In the genomic region with DNA sequence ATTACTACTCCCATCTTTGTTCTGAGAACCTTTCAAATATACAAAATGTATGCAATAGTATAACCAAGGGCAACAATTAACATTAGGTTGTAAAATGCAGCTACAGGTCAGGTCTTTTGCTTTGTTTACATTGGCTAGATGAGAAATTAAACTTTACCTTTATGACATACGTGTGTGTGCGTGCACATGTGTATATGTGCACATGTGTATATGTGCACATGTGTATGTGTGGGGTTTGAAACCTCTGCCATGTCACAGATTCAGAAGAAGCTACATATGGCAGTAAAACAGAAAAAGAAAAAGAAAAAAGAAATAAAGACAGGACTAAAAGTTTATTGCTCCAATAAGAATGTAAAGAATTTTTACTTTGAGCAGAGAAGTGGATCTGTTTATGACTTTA, we compare ENCODE assay signal across 39 cellular contexts.
"Had no signal": no experiment of that assay in that cellular context is flagged by ENCODE, and none has a peak within 500 bp of the region (broad histone marks: within the 10 kb centered on the region; RNA-seq: fewer than 3 reads in every experiment).

No MANE protein-coding gene starts in this region.

- ATAC-seq: activated naive CD4-positive, alpha-beta T cell treated with anti-CD3 and anti-CD28 coated beads, Interleukin-2, amount 50 U/mL, for 72 hours; activated naive CD8-positive, alpha-beta T cell treated with anti-CD3 and anti-CD28 coated beads, Interleukin-2, amount 50 U/mL, for 24 hours; activated T-cell treated with anti-CD3 and anti-CD28 coated beads, Interleukin-2, amount 50 U/mL, for 4 hours; activated T-cell treated with anti-CD3 and anti-CD28 coated beads, Interleukin-2, amount 50 U/mL, for 72 hours; activated T-helper 17 cell treated with anti-CD3 and anti-CD28 coated beads, Interleukin-2, amount 50 U/mL, for 72 hours; body of pancreas had no signal

- H3K9me3 ChIP-seq: adrenal gland, ascending aorta, body of pancreas had no signal

- H3K27ac Mint-ChIP-seq: activated naive CD4-positive, alpha-beta T cell treated with anti-CD3 and anti-CD28 coated beads for 36 hours; activated naive CD4-positive, alpha-beta T cell treated with anti-CD3 and anti-CD28 coated beads, Interleukin-2, amount 50 U/mL, for 24 hours; activated naive CD4-positive, alpha-beta T cell treated with anti-CD3 and anti-CD28 coated beads, Interleukin-2, amount 50 U/mL, for 72 hours; activated naive CD8-positive, alpha-beta T cell; activated naive CD8-positive, alpha-beta T cell treated with anti-CD3 and anti-CD28 coated beads for 36 hours; activated naive CD8-positive, alpha-beta T cell treated with anti-CD3 and anti-CD28 coated beads, Interleukin-2, amount 10 ng/mL, durations not matched to agents 7 days and 5 days; activated naive CD8-positive, alpha-beta T cell treated with anti-CD3 and anti-CD28 coated beads, Interleukin-2, amount 50 U/mL, for 24 hours; activated T-cell treated with anti-CD3 and anti-CD28 coated beads, Interleukin-2, amount 50 U/mL, for 24 hours; activated T-cell treated with anti-CD3 and anti-CD28 coated beads, Interleukin-2, amount 50 U/mL, for 72 hours; activated T-helper 1 cell treated with anti-CD3 and anti-CD28 coated beads, Interleukin-12 subunit alpha, Interleukin-12 subunit beta, Interleukin-2, Interleukin-4 antibody, amounts not matched to agents 30 ng/mL and 10 ng/mL and 1 ng/mL, durations not matched to agents 14 hours and 24 hours and 36 hours; activated T-helper 17 cell treated with anti-CD3 and anti-CD28 coated beads, Interleukin-2, amount 50 U/mL, for 72 hours; activated T-helper 2 cell treated with anti-CD3 and anti-CD28 coated beads, Interferon-gamma antibody, Interleukin-2, Interleukin-4, amounts not matched to agents 10 μg/mL and 5 μg/mL and 100 μg/mL, durations not matched to agents 14 hours and 24 hours and 36 hours; brain had no signal

- H3K4me1 Mint-ChIP-seq: activated naive CD4-positive, alpha-beta T cell treated with anti-CD3 and anti-CD28 coated beads, Interleukin-2, amount 10 ng/mL, durations not matched to agents 7 days and 5 days had no signal

- H3K4me1 ChIP-seq: ascending aorta had no signal

- H3K27ac ChIP-seq: adrenal gland, ascending aorta, body of pancreas, brain microvascular endothelial cell, cardiac muscle cell had no signal

- H3K27me3 Mint-ChIP-seq: activated naive CD4-positive, alpha-beta T cell treated with anti-CD3 and anti-CD28 coated beads, Interleukin-2, amount 10 ng/mL, durations not matched to agents 7 days and 5 days; activated naive CD4-positive, alpha-beta T cell treated with anti-CD3 and anti-CD28 coated beads, Interleukin-2, amount 50 U/mL, for 24 hours; activated naive CD8-positive, alpha-beta T cell; activated naive CD8-positive, alpha-beta T cell treated with anti-CD3 and anti-CD28 coated beads for 36 hours; activated naive CD8-positive, alpha-beta T cell treated with anti-CD3 and anti-CD28 coated beads, Interleukin-2, amount 10 ng/mL, durations not matched to agents 7 days and 5 days; activated naive CD8-positive, alpha-beta T cell treated with anti-CD3 and anti-CD28 coated beads, Interleukin-2, amount 50 U/mL, for 24 hours; activated T-cell treated with anti-CD3 and anti-CD28 coated beads, Interleukin-2, amount 50 U/mL, for 24 hours; activated T-helper 17 cell treated with anti-CD3 and anti-CD28 coated beads, Interleukin-2, amount 50 U/mL, for 72 hours; brain; central memory CD8-positive, alpha-beta T cell had no signal

- H3K27me3 ChIP-seq: adrenal gland, ascending aorta, body of pancreas, brain microvascular endothelial cell, cardiac muscle cell had no signal

- H3K9me3 Mint-ChIP-seq: activated naive CD4-positive, alpha-beta T cell treated with anti-CD3 and anti-CD28 coated beads, Interleukin-2, amount 10 ng/mL, durations not matched to agents 7 days and 5 days; activated naive CD4-positive, alpha-beta T cell treated with anti-CD3 and anti-CD28 coated beads, Interleukin-2, amount 50 U/mL, for 24 hours; activated naive CD8-positive, alpha-beta T cell treated with anti-CD3 and anti-CD28 coated beads, Interleukin-2, amount 50 U/mL, for 24 hours; activated T-cell treated with anti-CD3 and anti-CD28 coated beads, Interleukin-2, amount 50 U/mL, for 4 hours; central memory CD8-positive, alpha-beta T cell had no signal

- DNase-seq: activated effector memory CD4-positive, alpha-beta T cell treated with anti-CD3 and anti-CD28 coated beads, Interleukin-2, amount 50 U/mL, for 16 hours; activated effector memory CD4-positive, alpha-beta T cell treated with Interleukin-2 at 50 U/mL for 16 hours; activated gamma-delta T cell; activated gamma-delta T cell treated with Interleukin-2 at 50 U/mL for 16 hours; activated naive CD4-positive, alpha-beta T cell; activated naive CD4-positive, alpha-beta T cell treated with anti-CD3 and anti-CD28 coated beads for 36 hours; activated naive CD4-positive, alpha-beta T cell treated with anti-CD3 and anti-CD28 coated beads, Interleukin-2, amount 10 ng/mL, durations not matched to agents 7 days and 5 days; activated naive CD4-positive, alpha-beta T cell treated with anti-CD3 and anti-CD28 coated beads, Interleukin-2, amount 50 U/mL, for 16 hours; activated naive CD4-positive, alpha-beta T cell treated with Interleukin-2 at 50 U/mL for 16 hours; activated naive CD8-positive, alpha-beta T cell treated with anti-CD3 and anti-CD28 coated beads for 36 hours; activated naive CD8-positive, alpha-beta T cell treated with anti-CD3 and anti-CD28 coated beads, Interleukin-2, amount 10 ng/mL, durations not matched to agents 7 days and 5 days; activated naive CD8-positive, alpha-beta T cell treated with anti-CD3 and anti-CD28 coated beads, Interleukin-2, amount 50 U/mL, for 24 hours; activated T-cell treated with anti-CD3 and anti-CD28 coated beads, Interleukin-2, amount 50 U/mL, for 1 hour; activated T-cell treated with anti-CD3 and anti-CD28 coated beads, Interleukin-2, amount 50 U/mL, for 24 hours; activated T-cell treated with anti-CD3 and anti-CD28 coated beads, Interleukin-2, amount 50 U/mL, for 4 hours; activated T-cell treated with anti-CD3 and anti-CD28 coated beads, Interleukin-2, amount 50 U/mL, for 48 hours; activated T-cell treated with anti-CD3 and anti-CD28 coated beads, Interleukin-2, amount 50 U/mL, for 72 hours; adrenal gland; amniotic stem cell; amygdala; anterior cingulate cortex; aorta; body of pancreas; brain microvascular endothelial cell; caudate nucleus; central memory CD4-positive, alpha-beta T cell; cerebellar nuclear complex had no signal

- FAIRE-seq: astrocyte, bronchial epithelial cell had no signal

- H3K36me3 ChIP-seq: adrenal gland, ascending aorta, brain microvascular endothelial cell, cardiac muscle cell had no signal

- H3K4me3 ChIP-seq: adrenal gland, ascending aorta, body of pancreas, cardiac muscle cell had no signal

- H3K4me3 Mint-ChIP-seq: activated naive CD4-positive, alpha-beta T cell treated with anti-CD3 and anti-CD28 coated beads for 36 hours; activated naive CD4-positive, alpha-beta T cell treated with anti-CD3 and anti-CD28 coated beads, Interleukin-2, amount 10 ng/mL, durations not matched to agents 7 days and 5 days; activated naive CD4-positive, alpha-beta T cell treated with anti-CD3 and anti-CD28 coated beads, Interleukin-2, amount 50 U/mL, for 24 hours; activated naive CD8-positive, alpha-beta T cell; activated naive CD8-positive, alpha-beta T cell treated with anti-CD3 and anti-CD28 coated beads for 36 hours; activated naive CD8-positive, alpha-beta T cell treated with anti-CD3 and anti-CD28 coated beads, Interleukin-2, amount 10 ng/mL, durations not matched to agents 7 days and 5 days; activated naive CD8-positive, alpha-beta T cell treated with anti-CD3 and anti-CD28 coated beads, Interleukin-2, amount 50 U/mL, for 24 hours; activated T-cell treated with anti-CD3 and anti-CD28 coated beads, Interleukin-2, amount 50 U/mL, for 24 hours; activated T-cell treated with anti-CD3 and anti-CD28 coated beads, Interleukin-2, amount 50 U/mL, for 4 hours; activated T-cell treated with anti-CD3 and anti-CD28 coated beads, Interleukin-2, amount 50 U/mL, for 72 hours; activated T-helper 1 cell treated with anti-CD3 and anti-CD28 coated beads, Interleukin-12 subunit alpha, Interleukin-12 subunit beta, Interleukin-2, Interleukin-4 antibody, amounts not matched to agents 30 ng/mL and 10 ng/mL and 1 ng/mL, durations not matched to agents 14 hours and 24 hours and 36 hours; activated T-helper 17 cell treated with anti-CD3 and anti-CD28 coated beads, Interleukin-2, amount 50 U/mL, for 72 hours; brain; central memory CD8-positive, alpha-beta T cell had no signal
